8 cellular contexts compared by ENCODE assay signal in genomic region chr4:40916880-40917279, GRCh38.
DNase-seq lines count a peak whose midpoint lies in the region; ATAC-seq, FAIRE-seq and TF ChIP-seq lines count a peak whose summit lies in the region.

No MANE protein-coding gene starts in this region.

- H3K36me3 ChIP-seq in RWPE2 (ENCODE audit: low read depth) (peaks cover 22% of the 10 kb centered on the region), pancreas (no peaks in the 10 kb centered on the region)

- WGBS in pancreas, 2 donors = 40 to 50% methylated on average over 5 of the region's 5 CpGs

- ATAC-seq in GM18858 (IDR thresholded peaks at IDR 0.05; ENCODE audit: unreplicated experiment) (peak; percentile 72), HG03139 (IDR thresholded peaks at IDR 0.05; ENCODE audit: unreplicated experiment) (peak; percentile 75), RWPE2 (ENCODE audit: low read depth) (0 out of 3 replicates have a peak, but pooled peaks have one; percentile 26), pancreas (peak; percentile 77 to 95 (median 83))

- TF ChIP-seq CTCF in RWPE2 (IDR thresholded peaks at IDR 0.05; ENCODE audit: poor library complexity, severe bottlenecking) (peak; percentile 22), pancreas (IDR thresholded peaks at IDR 0.05) (peak in 3 of 4 donors; percentile 26 to 32 (median 28))

- intact Hi-C loops in pancreas (cut with DNase I) = no loop called here

- in situ Hi-C loops in ACHN (cut with HindIII; ENCODE audit: low pct_ligation_motif_present, low pct_unique_long_range_greater_than_20kb, low sequenced_read_pairs) = no loop called here

- no peak overlapping the region for H3K4me3 ChIP-seq in RWPE2 (ENCODE audit: severe bottlenecking)
- no peak overlapping the region for H3K4me3 ChIP-seq in pancreas

- H3K27me3 ChIP-seq in RWPE2 (ENCODE audit: insufficient read depth, poor library complexity, severe bottlenecking) (no peaks in the 10 kb centered on the region), pancreas (no peaks in the 10 kb centered on the region)

- H3K4me1 ChIP-seq in RWPE2 (ENCODE audit: insufficient read depth, poor library complexity, severe bottlenecking) (no peaks in the 10 kb centered on the region), pancreas (peaks cover 0 to 4% (median 0%) of the 10 kb centered on the region in 3 donors)

- H3K27ac ChIP-seq in RWPE2 (ENCODE audit: poor library complexity, severe bottlenecking) (no peak overlapping the region), pancreas (no peak overlapping the region)

- DNase-seq in ACHN = peak; percentile 24
- DNase-seq in RWPE2 (ENCODE audit: low spot score) = no peak
- DNase-seq in ecto neural progenitor cell (ENCODE audit: low spot score) = peak; percentile 64
- peak in 5 of 6 donors; percentile 38 to 67 (median 56) for DNase-seq in pancreas
- DNase-seq in DMS79 treated with DMSO at 0.1 percent for 48 hours (lab: John Stamatoyannopoulos, UW) = no peak
- DNase-seq in cortex of kidney (lab: John Stamatoyannopoulos, UW) = no peak

- no peaks in the 10 kb centered on the region for H3K9me3 ChIP-seq in RWPE2 (ENCODE audit: severe bottlenecking)
- H3K9me3 ChIP-seq in pancreas = no peaks in the 10 kb centered on the region

- FAIRE-seq in pancreas (lab: Jason Lieb, UNC) = no peak

Comparison
In these comparisons a context has a peak if more than half of its experiments do, and no peak if none do; other contexts are left out.
1. DNase-seq: peak in ACHN (single experiment), ecto neural progenitor cell (single experiment) and pancreas (5 of 6); none in RWPE2 (single experiment), DMS79 treated with DMSO at 0.1 percent for 48 hours (single experiment) and cortex of kidney (single experiment).
2. ATAC-seq: peak in every context shown above with its lines; median percentile 83 in pancreas; 75 in HG03139; 72 in GM18858; 26 in RWPE2.